ENCODE assay signal across 8 cellular contexts in genomic region chr1:88608139-88608943, GRCh38.
A peak's percentile ranks its signal among the peaks of the same experiment; 100 is the strongest.
DNase-seq lines count a peak whose midpoint lies in the region; ATAC-seq, FAIRE-seq and TF ChIP-seq lines count a peak whose summit lies in the region.

No MANE protein-coding gene starts in this region.

- peak; percentile 16 for DNase-seq in A172 (ENCODE audit: low spot score)
- DNase-seq in NCI-H69 (lab: John Stamatoyannopoulos, UW) = peak; percentile 30
- peak; percentile 3 for DNase-seq in pons (ENCODE audit: low spot score)
- no peak for DNase-seq in GDM1 (lab: John Stamatoyannopoulos, UW)

- peak; percentile 68 for FAIRE-seq in colon (lab: Jason Lieb, UNC)

- TF ChIP-seq CTCF in GM12872 (IDR thresholded peaks at IDR 0.05; ENCODE audit: insufficient read depth, low read depth, low read length) = peak; percentile 67

- ATAC-seq in HG02885 (IDR thresholded peaks at IDR 0.05; ENCODE audit: poor library complexity, unreplicated experiment) (peak; percentile 94), HG02588 (IDR thresholded peaks at IDR 0.05; ENCODE audit: unreplicated experiment) (no peak)
